In genomic region chr1:25548601-25549000, GRCh38 we compare ENCODE assay signal across 18 cellular contexts. TPM values are rescaled to one million over a fixed set of nuclear protein-coding genes. Genes with fewer than 3 reads are reported as not detected.
A peak's percentile ranks its signal among the peaks of the same experiment; 100 is the strongest.
DNase-seq lines count a peak whose midpoint lies in the region; TF ChIP-seq lines count a peak whose summit lies in the region.
"Had no signal": no experiment of that assay in that cellular context is flagged by ENCODE, and none has a peak within 500 bp of the region (broad histone marks: within the 10 kb centered on the region; RNA-seq: fewer than 3 reads in every experiment).

No MANE protein-coding gene starts in this region.

- CTCF ChIA-PET in activated CD4-positive, alpha-beta memory T cell treated with anti-CD3 and anti-CD28 coated beads for 36 hours (lab: Charles Lee), result interaction anchor here (0.8 to 2.4 kb wide), 9 partner anchors 17 to 423 kb away, joined by 3 to 15 read pairs (median 5); no protein-coding TSS in a partner anchor

- H3K4me3 Mint-ChIP-seq in activated CD4-positive, alpha-beta memory T cell treated with anti-CD3 and anti-CD28 coated beads for 36 hours, result no peak overlapping the region
- H3K4me3 Mint-ChIP-seq: GM23338 had no signal

- WGBS in neuronal stem cell (ENCODE audit: extremely low coverage in 2 of 2, insufficient read length in 2 of 2, insufficient replicate concordance in 1 of 2), 2 donors, result no CpG with 5 or more reads among the region's 4 CpGs

- H3K9me3 ChIP-seq in BLaER1 treated with 17β-estradiol and CSF1 and Interleukin-3, amounts not matched to agents 10 nM and 100 nM (replicated peaks in 1 of 11), result no peaks in the 10 kb centered on the region
- H3K9me3 ChIP-seq in DOHH2 (ENCODE audit: control insufficient read depth, insufficient read depth, low read length), result no peaks in the 10 kb centered on the region
- no peaks in the 10 kb centered on the region for H3K9me3 ChIP-seq in mucosa of rectum (ENCODE audit: control insufficient read depth in 2 of 2, low read length in 2 of 2)
- peaks cover 0 to 1% of the 10 kb centered on the region in 2 donors for H3K9me3 ChIP-seq in neuronal stem cell (replicated peaks in 1 of 2; ENCODE audit: control insufficient read depth in 2 of 2, insufficient read depth in 1 of 2, low read depth in 1 of 2, low read length in 2 of 2)
- H3K9me3 ChIP-seq: esophagus muscularis mucosa, left lung had no signal

- H3K4me3 ChIP-seq in BLaER1 treated with 17β-estradiol and CSF1 and Interleukin-3, amounts not matched to agents 10 nM and 100 nM, result peak overlapping the region in 1 of 10 experiments; percentile 48; a peak in 2 of 20 replicates
- H3K4me3 ChIP-seq in DOHH2 (ENCODE audit: low read length) (no peak overlapping the region), mucosa of rectum (ENCODE audit: low read length in 2 of 2) (no peak overlapping the region), neuronal stem cell (ENCODE audit: low read length in 2 of 2) (no peak overlapping the region)
- H3K4me3 ChIP-seq: esophagus muscularis mucosa, GM23338, left lung had no signal

- H3K18ac ChIP-seq in neuronal stem cell (ENCODE audit: low read length), result no peak overlapping the region

- TF ChIP-seq CTCF in DOHH2 (IDR thresholded peaks at IDR 0.05; ENCODE audit: low read depth, low read length, poor library complexity, severe bottlenecking), result no peak
- no peak for TF ChIP-seq CTCF in GM13976 (IDR thresholded peaks at IDR 0.05; ENCODE audit: borderline replicate concordance, control extremely low read depth, extremely low read depth, insufficient read depth, missing control alignments)

- intact Hi-C loops in activated CD4-positive, alpha-beta memory T cell treated with anti-CD3 and anti-CD28 coated beads for 36 hours (cut with micrococcal nuclease), result loop anchor here (5.0 kb wide), 1 partner anchor 129 kb away; no protein-coding TSS in a partner anchor

- H2BK5ac ChIP-seq in neuronal stem cell (ENCODE audit: low read length), result no peak overlapping the region

- no peaks in the 10 kb centered on the region for H3K9me3 Mint-ChIP-seq in activated CD4-positive, alpha-beta memory T cell treated with anti-CD3 and anti-CD28 coated beads for 36 hours
- H3K9me3 Mint-ChIP-seq: GM23338 had no signal

- peaks cover 0 to 12% (median 0%) of the 10 kb centered on the region in 11 experiments; a peak in 7 of 22 replicates for H3K27me3 ChIP-seq in BLaER1 treated with 17β-estradiol and CSF1 and Interleukin-3, amounts not matched to agents 10 nM and 100 nM
- H3K27me3 ChIP-seq in DOHH2 (ENCODE audit: control insufficient read depth, low read length), result peaks cover 14% of the 10 kb centered on the region
- H3K27me3 ChIP-seq in mucosa of rectum (ENCODE audit: control insufficient read depth in 2 of 2, insufficient read depth in 2 of 2, low read length in 2 of 2), result no peaks in the 10 kb centered on the region
- peaks cover 0 to 11% (median 0%) of the 10 kb centered on the region in 3 experiments for H3K27me3 ChIP-seq in neuronal stem cell (ENCODE audit: control insufficient read depth in 3 of 3, insufficient read depth in 3 of 3, low read depth in 1 of 3, low read length in 3 of 3)
- H3K27me3 ChIP-seq: esophagus muscularis mucosa, left lung had no signal

- no peak overlapping the region for H2AFZ ChIP-seq in neuronal stem cell (ENCODE audit: low read length)
- H2AFZ ChIP-seq: GM23338 had no signal

- H3K27me3 Mint-ChIP-seq in activated CD4-positive, alpha-beta memory T cell treated with anti-CD3 and anti-CD28 coated beads for 36 hours, result no peaks in the 10 kb centered on the region

- no peak overlapping the region for H4K8ac ChIP-seq in neuronal stem cell (ENCODE audit: low read depth, low read length)

- H3K79me2 ChIP-seq in DOHH2 (ENCODE audit: control insufficient read depth, low read length), result no peaks in the 10 kb centered on the region

- H3K4me1 ChIP-seq in BLaER1 treated with 17β-estradiol and CSF1 and Interleukin-3, amounts not matched to agents 10 nM and 100 nM, result peaks cover 41 to 98% (median 85%) of the 10 kb centered on the region in 10 experiments
- peaks cover 28% of the 10 kb centered on the region for H3K4me1 ChIP-seq in DOHH2 (ENCODE audit: control insufficient read depth, low read length)
- H3K4me1 ChIP-seq in mucosa of rectum (ENCODE audit: control insufficient read depth in 2 of 2, insufficient read depth in 2 of 2, low read length in 2 of 2), result peaks cover 43 to 51% of the 10 kb centered on the region in 2 donors
- peaks cover 4 to 6% of the 10 kb centered on the region in 2 donors for H3K4me1 ChIP-seq in neuronal stem cell (ENCODE audit: control insufficient read depth in 2 of 2, insufficient read depth in 1 of 2, low read depth in 1 of 2, low read length in 2 of 2)

- DNase-seq in activated CD4-positive, alpha-beta memory T cell treated with anti-CD3 and anti-CD28 coated beads for 36 hours, result no peak
- DNase-seq in GM13976 (ENCODE audit: low spot score), result no peak
- no peak for DNase-seq in NCI-H1694 (lab: John Stamatoyannopoulos, UW)
- DNase-seq in DMS153 (lab: John Stamatoyannopoulos, UW), result no peak
- no peak for DNase-seq in neuronal stem cell (ENCODE audit: low spot score)
- DNase-seq: activated CD4-positive, alpha-beta T cell treated with anti-CD3 and anti-CD28 coated beads for 48 hours; activated gamma-delta T cell treated with Interleukin-2 at 50 U/mL for 16 hours; EL; hypothalamus; left lung; NCI-H446; stimulated activated naive CD4-positive, alpha-beta T cell had no signal

- peak overlapping the region in 9 of 11 experiments; percentile 68 to 87 (median 79); a peak in 18 of 22 replicates for H3K27ac ChIP-seq in BLaER1 treated with 17β-estradiol and CSF1 and Interleukin-3, amounts not matched to agents 10 nM and 100 nM
- no peak overlapping the region for H3K27ac ChIP-seq in DOHH2 (ENCODE audit: low read depth, low read length)
- peak overlapping the region; percentile 93 to 94 for H3K27ac ChIP-seq in mucosa of rectum (ENCODE audit: low read depth in 2 of 2, low read length in 2 of 2)
- no peak overlapping the region for H3K27ac ChIP-seq in neuronal stem cell (replicated peaks; ENCODE audit: low read length)
- H3K27ac ChIP-seq: C4-2B had no signal

- POLR2A ChIA-PET in activated CD4-positive, alpha-beta memory T cell treated with anti-CD3 and anti-CD28 coated beads for 36 hours (lab: Charles Lee), result interaction anchor here (1.3 to 1.9 kb wide), 3 partner anchors 13 to 121 kb away, joined by 5 to 8 read pairs (median 6); no protein-coding TSS in a partner anchor

- peaks cover 0 to 44% (median 14%) of the 10 kb centered on the region in 11 experiments; a peak in 14 of 22 replicates for H4K20me1 ChIP-seq in BLaER1 treated with 17β-estradiol and CSF1 and Interleukin-3, amounts not matched to agents 10 nM and 100 nM
- no peaks in the 10 kb centered on the region for H4K20me1 ChIP-seq in DOHH2 (ENCODE audit: control insufficient read depth, insufficient read depth, low read depth, low read length)

- peak overlapping the region; percentile 93 for H3K27ac Mint-ChIP-seq in activated CD4-positive, alpha-beta memory T cell treated with anti-CD3 and anti-CD28 coated beads for 36 hours
- H3K27ac Mint-ChIP-seq: GM23338 had no signal

- no peaks in the 10 kb centered on the region for H3K79me1 ChIP-seq in neuronal stem cell (ENCODE audit: low read depth, low read length)

- H3K23ac ChIP-seq in neuronal stem cell (ENCODE audit: low read depth, low read length, poor library complexity), result no peak overlapping the region

- H3K4ac ChIP-seq in neuronal stem cell (ENCODE audit: low read length), result no peak overlapping the region

- peak overlapping the region in 10 of 11 experiments; percentile 8 to 77 (median 68); a peak in 14 of 22 replicates for H3K9ac ChIP-seq in BLaER1 treated with 17β-estradiol and CSF1 and Interleukin-3, amounts not matched to agents 10 nM and 100 nM
- H3K9ac ChIP-seq in mucosa of rectum (ENCODE audit: low read depth in 1 of 2, low read length in 2 of 2), result peak overlapping the region; percentile 74
- no peak overlapping the region for H3K9ac ChIP-seq in neuronal stem cell (ENCODE audit: low read depth, low read length, poor library complexity)

- no peaks in the 10 kb centered on the region for H3K36me3 ChIP-seq in BLaER1 treated with 17β-estradiol and CSF1 and Interleukin-3, amounts not matched to agents 10 nM and 100 nM
- H3K36me3 ChIP-seq in DOHH2 (ENCODE audit: control insufficient read depth, low read length), result no peaks in the 10 kb centered on the region
- H3K36me3 ChIP-seq in mucosa of rectum (ENCODE audit: control insufficient read depth in 2 of 2, insufficient read depth in 2 of 2, low read length in 2 of 2), result no peaks in the 10 kb centered on the region
- H3K36me3 ChIP-seq in neuronal stem cell (replicated peaks in 1 of 2; ENCODE audit: control insufficient read depth in 2 of 2, insufficient read depth in 2 of 2, low read length in 2 of 2), result no peaks in the 10 kb centered on the region
- H3K36me3 ChIP-seq: esophagus muscularis mucosa, left lung had no signal

- in situ Hi-C loops in GM13976 (cut with MboI; ENCODE audit: low sequenced_read_pairs, unreplicated experiment), result no loop called here

- peaks cover 81% of the 10 kb centered on the region for H3K4me1 Mint-ChIP-seq in activated CD4-positive, alpha-beta memory T cell treated with anti-CD3 and anti-CD28 coated beads for 36 hours (ENCODE audit: low read depth)

- no peak overlapping the region for H4K91ac ChIP-seq in neuronal stem cell (ENCODE audit: low read depth, low read length, poor library complexity)

- H2BK15ac ChIP-seq in neuronal stem cell (ENCODE audit: low read length), result no peak overlapping the region

- no peaks in the 10 kb centered on the region for H3K36me3 Mint-ChIP-seq in activated CD4-positive, alpha-beta memory T cell treated with anti-CD3 and anti-CD28 coated beads for 36 hours

- no peak overlapping the region for H2AK5ac ChIP-seq in neuronal stem cell (ENCODE audit: low read depth, low read length)

- no peak overlapping the region for H2BK120ac ChIP-seq in neuronal stem cell (ENCODE audit: low read depth, low read length)

- H3F3A ChIP-seq in DOHH2 (ENCODE audit: control insufficient read depth, insufficient read depth), result no peaks in the 10 kb centered on the region

- H3K4me2 ChIP-seq in BLaER1 treated with 17β-estradiol and CSF1 and Interleukin-3, amounts not matched to agents 10 nM and 100 nM, result peak overlapping the region; percentile 65 to 98 (median 86)
- peak overlapping the region; percentile 37 for H3K4me2 ChIP-seq in DOHH2 (ENCODE audit: low read length)
- no peak overlapping the region for H3K4me2 ChIP-seq in neuronal stem cell (ENCODE audit: insufficient read depth, low read length, poor library complexity, severe bottlenecking)
- H3K4me2 ChIP-seq: GM23338 had no signal

- no peak overlapping the region for H3K14ac ChIP-seq in neuronal stem cell (ENCODE audit: low read length)

- H2BK12ac ChIP-seq in neuronal stem cell (ENCODE audit: low read length), result no peak overlapping the region

- H3K9me2 ChIP-seq in DOHH2 (replicated peaks; ENCODE audit: control insufficient read depth, low read length), result no peaks in the 10 kb centered on the region

RNA-seq across cellular contexts. Expression of gene LDLRAP1, which starts 5.2 kb away (rescaled TPM):
- 10 to 100 TPM; 11.9 to 14.8 TPM for total RNA-seq in activated CD4-positive, alpha-beta memory T cell treated with anti-CD3 and anti-CD28 coated beads for 36 hours
- 5.0 TPM for polyA plus RNA-seq in neuronal stem cell (2013, experiment 1 of 2)
- 5.4 TPM for polyA plus RNA-seq in neuronal stem cell (2013, experiment 2 of 2)

Comparison
In these comparisons a context has a peak if more than half of its experiments do, and no peak if none do; other contexts are left out.
1. H3K27ac ChIP-seq: peak in BLaER1 treated with 17β-estradiol and CSF1 and Interleukin-3, amounts not matched to agents 10 nM and 100 nM (9 of 11) and mucosa of rectum (2 of 2); none in DOHH2 (single experiment) and neuronal stem cell (single experiment).